In genomic region chr6:89032599-89032998, GRCh38 we compare ENCODE assay signal across 1 cellular context.
TF ChIP-seq lines count a peak whose summit lies in the region.

No MANE protein-coding gene starts in this region.

TF ChIP-seq in HEK293T, 16 proteins besides CTCF, POLR2A, EP300 and RAD21 (continued from another document):
- TF ChIP-seq ELF4 (IDR thresholded peaks at IDR 0.05): no peak
- no peak for TF ChIP-seq ZNF384 (IDR thresholded peaks at IDR 0.05)
- no peak for TF ChIP-seq HDGF (IDR thresholded peaks at IDR 0.05; ENCODE audit: borderline replicate concordance)
- TF ChIP-seq BHLHE40 (IDR thresholded peaks at IDR 0.05; ENCODE audit: borderline replicate concordance): no peak
- TF ChIP-seq FOXM1 (IDR thresholded peaks at IDR 0.05; ENCODE audit: borderline replicate concordance): no peak
